Comparison of ENCODE assay signal across 8 cellular contexts in genomic region chr18:77108821-77109692, GRCh38. TPM values are rescaled to one million over a fixed set of nuclear protein-coding genes. Genes with fewer than 3 reads are reported as not detected.
DNase-seq lines count a peak whose midpoint lies in the region; ATAC-seq, FAIRE-seq and TF ChIP-seq lines count a peak whose summit lies in the region.

No MANE protein-coding gene starts in this region.

- H3K36me3 Mint-ChIP-seq in T-helper 17 cell (ENCODE audit: low read depth), result peaks cover 10% of the 10 kb centered on the region

- H3K27me3 ChIP-seq in gastroesophageal sphincter, result no peaks in the 10 kb centered on the region

- H3K36me3 ChIP-seq in gastroesophageal sphincter, result no peaks in the 10 kb centered on the region

- ATAC-seq in T-helper 17 cell (no peak), gastroesophageal sphincter (no peak), GM21515 (IDR thresholded peaks at IDR 0.05; ENCODE audit: unreplicated experiment) (no peak)

- H3K9me3 ChIP-seq in T-helper 17 cell (ENCODE audit: control insufficient read depth, low read length, poor library complexity, severe bottlenecking), result no peaks in the 10 kb centered on the region
- no peaks in the 10 kb centered on the region for H3K9me3 ChIP-seq in gastroesophageal sphincter

- H3K27ac Mint-ChIP-seq in T-helper 17 cell, result peak overlapping the region; percentile 97

- TF ChIP-seq EP300 in gastroesophageal sphincter (IDR thresholded peaks at IDR 0.05), result no peak

- H3K4me3 Mint-ChIP-seq in T-helper 17 cell, result peak overlapping the region; percentile 57

- H3K27me3 Mint-ChIP-seq in T-helper 17 cell, result no peaks in the 10 kb centered on the region

- WGBS in gastroesophageal sphincter (ENCODE audit: low coverage in 1 of 2), 2 donors, result 58 to 72% methylated on average over 3 to 4 of the region's 7 CpGs

- H3K4me3 ChIP-seq in gastroesophageal sphincter (peak overlapping the region in 1 of 2 donors; percentile 11), skin epidermis (no peak overlapping the region)

- TF ChIP-seq POLR2A in GM12891 (IDR thresholded peaks at IDR 0.05; ENCODE audit: low read depth, low read length) (no peak), gastroesophageal sphincter (IDR thresholded peaks at IDR 0.05) (no peak)

- DNase-seq in GM12891 (ENCODE audit: insufficient read length, low spot score), result no peak
- no peak for DNase-seq in T-helper 17 cell
- DNase-seq in substantia nigra (lab: John Stamatoyannopoulos, UW), result no peak
- no peak for DNase-seq in NCI-H146 treated with DMSO at 0.1 percent for 48 hours (lab: John Stamatoyannopoulos, UW; ENCODE audit: unreplicated experiment)
- no peak for DNase-seq in DMS53 treated with DMSO at 0.1 percent for 48 hours (lab: John Stamatoyannopoulos, UW; ENCODE audit: unreplicated experiment)

- peak; percentile 35 for FAIRE-seq in GM12891 (lab: Jason Lieb, UNC)

- H3K4me1 ChIP-seq in gastroesophageal sphincter, result peaks cover 0 to 43% (median 22%) of the 10 kb centered on the region in 3 donors

- peaks cover 73% of the 10 kb centered on the region for H3K4me1 Mint-ChIP-seq in T-helper 17 cell

- H3K27ac ChIP-seq in gastroesophageal sphincter (peak overlapping the region; percentile 11 to 76 (median 66)), skin epidermis (peak overlapping the region in 17 of 21 experiments; percentile 2 to 95 (median 68)), substantia nigra (ENCODE audit: low read depth, low read length, poor library complexity, severe bottlenecking) (no peak overlapping the region)

- TF ChIP-seq CTCF in gastroesophageal sphincter (IDR thresholded peaks at IDR 0.05), result no peak

TF ChIP-seq in GM12891, 5 proteins besides CTCF, POLR2A, EP300 and RAD21:
- no peak for TF ChIP-seq PAX5 (IDR thresholded peaks at IDR 0.05; ENCODE audit: insufficient read depth, low read length, severe bottlenecking)
- TF ChIP-seq POU2F2 (IDR thresholded peaks at IDR 0.05; ENCODE audit: low read depth, low read length), result no peak
- no peak for TF ChIP-seq TAF1 (IDR thresholded peaks at IDR 0.05; ENCODE audit: low read depth, low read length)
- no peak for TF ChIP-seq SPI1 (IDR thresholded peaks at IDR 0.05; ENCODE audit: low read depth, low read length)
- no peak for TF ChIP-seq POLR2AphosphoS5 (IDR thresholded peaks at IDR 0.05; ENCODE audit: low read depth, low read length)

RNA-seq across cellular contexts. Expression of gene MBP, which starts 23.5 kb away (rescaled TPM):
- polyA plus RNA-seq in GM12891 (2012; ENCODE audit: low read depth, missing spikeins), result 16.8 TPM
- total RNA-seq in T-helper 17 cell (100 to 1,000 TPM in 1 of 2 donors, 10 to 100 TPM in 1; 97.7 to 127 TPM), gastroesophageal sphincter (10 to 100 TPM; 23.2 to 34.7 (median 28.2) TPM)
